18 cellular contexts compared by ENCODE assay signal in genomic region chr10:106078796-106079576, GRCh38.
DNase-seq lines count a peak whose midpoint lies in the region; ATAC-seq lines count a peak whose summit lies in the region.
"Had no signal": no experiment of that assay in that cellular context is flagged by ENCODE, and none has a peak within 500 bp of the region (broad histone marks: within the 10 kb centered on the region; RNA-seq: fewer than 3 reads in every experiment).

No MANE protein-coding gene starts in this region.

- no peak overlapping the region for H3K23ac ChIP-seq in mesenchymal stem cell (ENCODE audit: low read length in 2 of 2)

- no peak overlapping the region for H4K91ac ChIP-seq in mesenchymal stem cell (ENCODE audit: low read length)

- H2AK5ac ChIP-seq in mesenchymal stem cell (ENCODE audit: low read length, severe bottlenecking), result no peak overlapping the region

- ATAC-seq in GM21528 (IDR thresholded peaks at IDR 0.05; ENCODE audit: low FRiP score, unreplicated experiment), result no peak
- ATAC-seq: heart left ventricle; natural killer cell; stimulated activated memory B cell treated with anti-CD40 and anti-IgM and Interleukin-4, amounts not matched to agents 10 μg/mL and 1 μg/mL and 100 μg/mL, for 72 hours had no signal

- no peak overlapping the region for H2BK120ac ChIP-seq in mesenchymal stem cell (ENCODE audit: low read depth, low read length)

- H3K27ac ChIP-seq in mesenchymal stem cell (ENCODE audit: low read length, poor library complexity, severe bottlenecking), result no peak overlapping the region
- H3K27ac ChIP-seq: heart left ventricle, prostate gland, tibial artery had no signal

- H3K4me1 ChIP-seq in adipocyte (ENCODE audit: control insufficient read depth, insufficient read depth, low read length) (peaks cover 32% of the 10 kb centered on the region), mesenchymal stem cell (ENCODE audit: control insufficient read depth, insufficient read depth, low read depth, low read length) (no peaks in the 10 kb centered on the region)
- H3K4me1 ChIP-seq: heart left ventricle, prostate gland, tibial artery had no signal

- no peak overlapping the region for H3K18ac ChIP-seq in mesenchymal stem cell (ENCODE audit: low read depth in 1 of 2, low read length in 2 of 2)

- no peak overlapping the region for H3K14ac ChIP-seq in mesenchymal stem cell (ENCODE audit: low read length in 2 of 2)

- H3K9me3 ChIP-seq in adipocyte (ENCODE audit: control insufficient read depth, low read length), result no peaks in the 10 kb centered on the region
- no peaks in the 10 kb centered on the region for H3K9me3 ChIP-seq in mesenchymal stem cell (ENCODE audit: control insufficient read depth, low read length)
- H3K9me3 ChIP-seq: heart left ventricle, prostate gland, tibial artery had no signal

- H2AFZ ChIP-seq in mesenchymal stem cell (ENCODE audit: low read depth, low read length), result no peak overlapping the region

- H2BK15ac ChIP-seq in mesenchymal stem cell (ENCODE audit: low read depth, poor library complexity, severe bottlenecking), result no peak overlapping the region

- 69% methylated on average over 6 of the region's 10 CpGs for WGBS in mesenchymal stem cell

- H3K79me1 ChIP-seq in mesenchymal stem cell (replicated peaks; ENCODE audit: low read length, poor library complexity, severe bottlenecking), result no peaks in the 10 kb centered on the region

- H3K4me2 ChIP-seq in mesenchymal stem cell (ENCODE audit: low read length, poor library complexity, severe bottlenecking), result no peak overlapping the region

- no peak overlapping the region for H2BK5ac ChIP-seq in mesenchymal stem cell (ENCODE audit: low read depth, low read length, poor library complexity, severe bottlenecking)

- H3K36me3 ChIP-seq in adipocyte (ENCODE audit: control insufficient read depth, insufficient read depth, low read length, severe bottlenecking) (no peaks in the 10 kb centered on the region), mesenchymal stem cell (ENCODE audit: control insufficient read depth in 1 of 2, insufficient read depth in 2 of 2, low read depth in 1 of 2, low read length in 2 of 2) (no peaks in the 10 kb centered on the region)
- H3K36me3 ChIP-seq: heart left ventricle, prostate gland, tibial artery had no signal

- H3K4me3 ChIP-seq in adipocyte (ENCODE audit: low read length) (no peak overlapping the region), mesenchymal stem cell (ENCODE audit: insufficient read depth in 1 of 2, low read depth in 1 of 2, low read length in 2 of 2) (no peak overlapping the region)
- H3K4me3 ChIP-seq: heart left ventricle, prostate gland, tibial artery had no signal

- H4K8ac ChIP-seq in mesenchymal stem cell (ENCODE audit: low read length), result no peak overlapping the region

- no peaks in the 10 kb centered on the region for H3K27me3 ChIP-seq in adipocyte (replicated peaks; ENCODE audit: control insufficient read depth, insufficient read depth, low read length)
- no peaks in the 10 kb centered on the region for H3K27me3 ChIP-seq in mesenchymal stem cell (ENCODE audit: control insufficient read depth in 1 of 2, insufficient read depth in 1 of 2, low read length in 2 of 2)
- H3K27me3 ChIP-seq: heart left ventricle, tibial artery had no signal

- H3K4ac ChIP-seq in mesenchymal stem cell (ENCODE audit: low read depth in 1 of 2, low read length in 2 of 2), result no peak overlapping the region

- DNase-seq in HS-27A (ENCODE audit: low read depth) (peak; percentile 27), adipocyte (ENCODE audit: low read depth) (peak; percentile 0), fibroblast of the conjunctiva (ENCODE audit: low read depth) (peak; percentile 53), smooth muscle cell of the brain vasculature (ENCODE audit: low read depth, low spot score) (peak; percentile 7), Ammon's horn (ENCODE audit: low spot score) (no peak), mesenchymal stem cell (no peak)
- DNase-seq: activated CD4-positive, alpha-beta memory T cell treated with anti-CD3 and anti-CD28 coated beads for 36 hours; DMS153; H9; heart left ventricle; natural killer cell; NCI-H1417; NCI-H82; SW 1271; tibial artery had no signal

- no peak overlapping the region for H2BK12ac ChIP-seq in mesenchymal stem cell (ENCODE audit: low read length in 2 of 2)

- H3K9ac ChIP-seq in adipocyte (ENCODE audit: low read length) (no peak overlapping the region), mesenchymal stem cell (ENCODE audit: low read length) (no peak overlapping the region)

Comparison
In these comparisons a context has a peak if more than half of its experiments do, and no peak if none do; other contexts are left out.
1. DNase-seq: peak in HS-27A (single experiment), adipocyte (single experiment), fibroblast of the conjunctiva (single experiment) and smooth muscle cell of the brain vasculature (single experiment); none in Ammon's horn (single experiment) and mesenchymal stem cell (single experiment).